ENCODE assay signal across 8 cellular contexts in the genomic region with DNA sequence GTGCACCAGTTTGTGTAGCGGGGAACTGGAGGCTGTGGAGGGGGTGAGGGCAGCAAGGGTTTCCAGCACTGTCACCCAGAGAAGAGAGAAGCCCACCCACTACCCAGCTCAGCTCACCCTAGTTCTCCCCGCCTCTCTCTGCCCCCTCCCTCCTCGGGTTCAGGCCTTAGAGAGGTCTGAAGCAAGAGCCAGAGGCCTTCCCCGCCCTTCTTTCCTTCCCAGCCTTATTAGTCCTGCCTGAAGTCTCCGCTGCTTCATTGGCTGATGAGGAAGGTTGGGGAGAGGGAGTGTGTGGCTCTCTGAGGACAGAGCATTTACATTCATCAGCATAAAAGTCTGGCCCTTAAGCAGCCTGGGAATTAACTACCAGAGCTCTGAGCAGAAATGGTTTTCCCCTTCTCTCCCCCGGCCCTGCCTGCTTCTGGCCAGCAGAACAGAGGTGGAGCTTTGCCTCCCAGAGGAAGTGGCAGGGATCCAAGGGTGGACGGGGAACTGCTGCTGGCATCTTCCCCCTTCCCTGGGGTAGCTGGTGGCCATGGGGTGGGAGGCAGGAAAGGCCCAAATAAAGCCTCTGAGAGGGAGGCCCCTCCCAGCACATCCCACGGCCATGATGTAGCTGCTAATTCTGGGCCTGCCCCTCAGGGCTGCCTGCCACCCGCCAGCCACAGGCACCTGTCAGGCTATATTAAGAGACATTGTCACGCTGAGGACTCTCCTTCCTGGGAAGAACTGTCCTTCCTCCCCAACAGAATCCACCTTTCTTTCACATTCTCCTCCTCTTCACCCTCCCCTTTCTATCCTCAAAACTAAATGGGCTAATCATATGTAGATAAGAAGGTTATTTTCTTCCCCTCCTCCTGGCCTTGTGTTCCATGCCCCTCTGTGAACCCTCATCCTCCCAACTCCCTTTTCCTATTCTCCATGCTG. TPM values are rescaled to one million over a fixed set of nuclear protein-coding genes. Genes with fewer than 3 reads are reported as not detected.
A peak's percentile ranks its signal among the peaks of the same experiment; 100 is the strongest.
DNase-seq lines count a peak whose midpoint lies in the region; ATAC-seq and TF ChIP-seq lines count a peak whose summit lies in the region.

No MANE protein-coding gene starts in this region.

- peak overlapping the region in 1 of 2 donors; percentile 46 for H3K27ac Mint-ChIP-seq in effector memory CD8-positive, alpha-beta T cell

- H3K9me3 ChIP-seq in OCI-LY7 (ENCODE audit: low read length) = no peaks in the 10 kb centered on the region

- H3K27me3 Mint-ChIP-seq in effector memory CD8-positive, alpha-beta T cell = no peaks in the 10 kb centered on the region

- no peak for ATAC-seq in HG03460 (IDR thresholded peaks at IDR 0.05; ENCODE audit: unreplicated experiment)
- no peak for ATAC-seq in effector memory CD8-positive, alpha-beta T cell (replicated peaks)

- H3K4me3 ChIP-seq in epithelial cell of esophagus (ENCODE audit: low read length) (no peak overlapping the region), OCI-LY7 (ENCODE audit: low read depth, low read length, poor library complexity, severe bottlenecking) (no peak overlapping the region)

- DNase-seq in Daoy (ENCODE audit: low read depth) = peak; percentile 60
- DNase-seq in NCI-H226 = peak; percentile 52
- DNase-seq in epithelial cell of esophagus (ENCODE audit: low read depth) = peak; percentile 44
- peak; percentile 99 for DNase-seq in myocyte (ENCODE audit: low read depth)
- no peak for DNase-seq in OCI-LY7 (ENCODE audit: low spot score)
- DNase-seq in effector CD4-positive, alpha-beta T cell = no peak
- DNase-seq in effector memory CD8-positive, alpha-beta T cell = no peak

- H4K20me1 ChIP-seq in OCI-LY7 (ENCODE audit: insufficient read depth, low read length) = no peaks in the 10 kb centered on the region

- no peaks in the 10 kb centered on the region for H3K9me3 Mint-ChIP-seq in effector memory CD8-positive, alpha-beta T cell

- H3K4me1 Mint-ChIP-seq in effector memory CD8-positive, alpha-beta T cell (ENCODE audit: low read depth in 2 of 2) = peaks cover 6 to 10% of the 10 kb centered on the region in 2 donors

- H2AFZ ChIP-seq in OCI-LY7 (ENCODE audit: low read length) = no peak overlapping the region

- CTCF ChIA-PET in OCI-LY7 (lab: Charles Lee; ENCODE audit: unreplicated experiment) = interaction anchor here (1.5 kb wide), 1 partner anchor 94 kb away, joined by 8 read pairs; no protein-coding TSS in a partner anchor

- H3K36me3 ChIP-seq in OCI-LY7 (ENCODE audit: insufficient read depth, low read length) = peaks cover 3% of the 10 kb centered on the region; the same call in 1 of the 2 replicates

- H3K27ac ChIP-seq in OCI-LY7 (ENCODE audit: low read depth, low read length, poor library complexity, severe bottlenecking) = no peak overlapping the region

- intact Hi-C loops in OCI-LY7 (cut with micrococcal nuclease; ENCODE audit: unreplicated experiment) = no loop called here

- H3K4me3 Mint-ChIP-seq in effector memory CD8-positive, alpha-beta T cell = no peak overlapping the region

- no peaks in the 10 kb centered on the region for H3K79me2 ChIP-seq in OCI-LY7 (ENCODE audit: insufficient read depth, low read depth, low read length)

- peaks cover 19% of the 10 kb centered on the region for H3K4me1 ChIP-seq in OCI-LY7 (ENCODE audit: insufficient read depth, low read length, poor library complexity, severe bottlenecking)

- H3K36me3 Mint-ChIP-seq in effector memory CD8-positive, alpha-beta T cell (ENCODE audit: insufficient read depth) = peaks cover 9% of the 10 kb centered on the region

- no TSS peak for BruUV-seq in OCI-LY7 (replicated peaks; lab: Mats Ljungman, UMichigan)

- POLR2A ChIA-PET in OCI-LY7 (lab: Charles Lee) = no interaction called here

- no peak overlapping the region for H3K4me2 ChIP-seq in OCI-LY7 (ENCODE audit: low read length)

- H3K9me2 ChIP-seq in OCI-LY7 (ENCODE audit: insufficient read depth, low read length) = no peaks in the 10 kb centered on the region

- TF ChIP-seq CTCF in epithelial cell of esophagus (IDR thresholded peaks at IDR 0.05; ENCODE audit: insufficient read depth, low read depth, low read length, missing control alignments) = no peak
- TF ChIP-seq CTCF in OCI-LY7 (conservative IDR thresholded peaks at IDR 0.05; ENCODE audit: low read length) = no peak

RNA-seq across cellular contexts. Expression of a gene that starts 4.2 kb away (rescaled TPM):
- total RNA-seq in Daoy (2014; rRNA removed; shearing (Covaris generic)) = 6.6 and 12.6 TPM in 2 replicates
- total RNA-seq in myocyte = 71.7 and 74.5 TPM in 2 replicates
- polyA plus RNA-seq in myocyte (2012) = 57.0 TPM
- 4.6 and 5.1 TPM in 2 replicates for total RNA-seq in OCI-LY7 (2014; rRNA removed; shearing (Covaris generic))
- total RNA-seq in OCI-LY7 (2022) = 5.8 and 6.7 TPM in 2 replicates

RNA-seq across cellular contexts. Expression of a gene that starts 35.7 kb away (rescaled TPM):
- 0.11 TPM in 1 of 2 replicates, not detected in the other for total RNA-seq in Daoy (2014; rRNA removed; shearing (Covaris generic))
- total RNA-seq in myocyte = not detected in 2 replicates
- polyA plus RNA-seq in myocyte (2012) = 0.01 TPM
- total RNA-seq in OCI-LY7 (2014; rRNA removed; shearing (Covaris generic)) = not detected in 2 replicates
- not detected in 2 replicates for total RNA-seq in OCI-LY7 (2022)

Comparison
In these comparisons a context has a peak if more than half of its experiments do, and no peak if none do; other contexts are left out.
1. DNase-seq: peak in Daoy (single experiment), NCI-H226 (single experiment), epithelial cell of esophagus (single experiment) and myocyte (single experiment); none in OCI-LY7 (single experiment), effector CD4-positive, alpha-beta T cell (single experiment) and effector memory CD8-positive, alpha-beta T cell (0 of 3).